ENCODE assay signal across 16 cellular contexts in the genomic region with DNA sequence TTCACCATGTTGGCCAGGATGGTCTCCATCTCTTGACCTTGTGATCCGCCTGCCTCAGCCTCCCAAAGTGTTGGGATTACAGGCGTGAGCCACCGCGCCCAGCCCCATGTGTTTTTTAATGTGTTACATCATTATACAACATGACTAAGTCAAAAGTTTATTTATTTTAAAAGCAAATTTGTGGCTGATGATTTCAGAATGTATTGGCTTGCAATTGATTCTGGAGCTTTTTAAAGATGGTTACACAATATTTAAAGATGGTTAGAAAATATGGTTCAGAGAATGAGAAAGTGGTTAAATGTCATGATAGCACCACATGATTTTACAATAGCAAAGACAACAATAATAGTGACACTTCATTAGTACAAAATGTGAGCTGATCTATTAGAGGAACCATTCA.
DNase-seq lines count a peak whose midpoint lies in the region; ATAC-seq and TF ChIP-seq lines count a peak whose summit lies in the region.
"Had no signal": no experiment of that assay in that cellular context is flagged by ENCODE, and none has a peak within 500 bp of the region (broad histone marks: within the 10 kb centered on the region; RNA-seq: fewer than 3 reads in every experiment).

No MANE protein-coding gene starts in this region.

- H3K36me3 ChIP-seq in left ventricle myocardium inferior = no peaks in the 10 kb centered on the region
- no peaks in the 10 kb centered on the region for H3K36me3 ChIP-seq in vagina
- H3K36me3 ChIP-seq: HAP-1 had no signal

- intact Hi-C loops in left ventricle myocardium inferior (cut with micrococcal nuclease) = no loop called here
- intact Hi-C loops in cardiac septum (cut with DNase I) = no loop called here
- intact Hi-C loops in vagina (cut with DNase I) = no loop called here

- TF ChIP-seq CTCF in left ventricle myocardium inferior (IDR thresholded peaks at IDR 0.05; ENCODE audit: borderline replicate concordance) = no peak
- no peak for TF ChIP-seq CTCF in nephron (IDR thresholded peaks at IDR 0.05; ENCODE audit: unreplicated experiment in 3 of 3)
- TF ChIP-seq CTCF in vagina (IDR thresholded peaks at IDR 0.05) = no peak

- H3K4me3 ChIP-seq in left ventricle myocardium inferior (no peak overlapping the region), vagina (no peak overlapping the region)
- H3K4me3 ChIP-seq: HAP-1 had no signal

- H3K27me3 ChIP-seq in left ventricle myocardium inferior (ENCODE audit: low read depth) (no peaks in the 10 kb centered on the region), vagina (no peaks in the 10 kb centered on the region)

- H3K4me3 Mint-ChIP-seq in nephron = no peak overlapping the region
- no peak overlapping the region for H3K4me3 Mint-ChIP-seq in stimulated activated naive B cell treated with anti-CD40 and anti-IgM and Interleukin-4, amounts not matched to agents 10 μg/mL and 1 μg/mL and 100 μg/mL, for 72 hours

- peaks cover 65% of the 10 kb centered on the region for H3K4me1 ChIP-seq in left ventricle myocardium inferior
- peaks cover 15% of the 10 kb centered on the region for H3K4me1 ChIP-seq in vagina
- H3K4me1 ChIP-seq: HAP-1 had no signal

- peak overlapping the region; percentile 33 for H3K27ac ChIP-seq in left ventricle myocardium inferior (replicated peaks)
- H3K27ac ChIP-seq in vagina = peak overlapping the region; percentile 42
- H3K27ac ChIP-seq: C4-2B, HL-60 had no signal

- no peak for DNase-seq in left ventricle myocardium inferior
- no peak for DNase-seq in cardiac septum (ENCODE audit: low spot score)
- DNase-seq in fibroblast of gingiva (ENCODE audit: low read depth) = peak; percentile 71
- no peak for DNase-seq in vagina (ENCODE audit: extremely low spot score in 2 of 2)
- DNase-seq in stimulated activated naive B cell treated with anti-CD40 and anti-IgM and Interleukin-4, amounts not matched to agents 10 μg/mL and 1 μg/mL and 100 μg/mL, for 72 hours = no peak
- DNase-seq in NCI-H128 (lab: John Stamatoyannopoulos, UW; ENCODE audit: unreplicated experiment) = no peak
- DNase-seq: 8988T, EL, KBM-7, NCI-H1105 had no signal

- ATAC-seq in stimulated activated naive B cell treated with anti-CD40 and anti-IgM and Interleukin-4, amounts not matched to agents 10 μg/mL and 1 μg/mL and 100 μg/mL, for 72 hours (replicated peaks) = no peak
- no peak for ATAC-seq in GM19351 (IDR thresholded peaks at IDR 0.05; ENCODE audit: unreplicated experiment)
- ATAC-seq: Panc1 had no signal

- H3K27ac Mint-ChIP-seq in nephron = peak overlapping the region; percentile 51 to 94 (median 73)
- H3K27ac Mint-ChIP-seq in stimulated activated naive B cell treated with anti-CD40 and anti-IgM and Interleukin-4, amounts not matched to agents 10 μg/mL and 1 μg/mL and 100 μg/mL, for 72 hours = no peak overlapping the region

- no peaks in the 10 kb centered on the region for H3K9me3 ChIP-seq in left ventricle myocardium inferior (replicated peaks)
- no peaks in the 10 kb centered on the region for H3K9me3 ChIP-seq in vagina
- H3K9me3 ChIP-seq: HAP-1 had no signal

- H3K4me1 Mint-ChIP-seq in nephron = peaks cover 45% of the 10 kb centered on the region
- peaks cover 0 to 10% of the 10 kb centered on the region in 2 donors for H3K4me1 Mint-ChIP-seq in stimulated activated naive B cell treated with anti-CD40 and anti-IgM and Interleukin-4, amounts not matched to agents 10 μg/mL and 1 μg/mL and 100 μg/mL, for 72 hours

- H3K27me3 Mint-ChIP-seq in nephron (ENCODE audit: low read depth) = no peaks in the 10 kb centered on the region
- peaks cover 25 to 26% of the 10 kb centered on the region in 2 donors for H3K27me3 Mint-ChIP-seq in stimulated activated naive B cell treated with anti-CD40 and anti-IgM and Interleukin-4, amounts not matched to agents 10 μg/mL and 1 μg/mL and 100 μg/mL, for 72 hours

- H3K9me3 Mint-ChIP-seq in nephron = no peaks in the 10 kb centered on the region
- H3K9me3 Mint-ChIP-seq in stimulated activated naive B cell treated with anti-CD40 and anti-IgM and Interleukin-4, amounts not matched to agents 10 μg/mL and 1 μg/mL and 100 μg/mL, for 72 hours = no peaks in the 10 kb centered on the region

- H3K36me3 Mint-ChIP-seq in nephron (ENCODE audit: low read depth) = peaks cover 3% of the 10 kb centered on the region
- H3K36me3 Mint-ChIP-seq in stimulated activated naive B cell treated with anti-CD40 and anti-IgM and Interleukin-4, amounts not matched to agents 10 μg/mL and 1 μg/mL and 100 μg/mL, for 72 hours = no peaks in the 10 kb centered on the region

- no peak for TF ChIP-seq POLR2A in vagina (IDR thresholded peaks at IDR 0.05)
